28 cellular contexts compared by ENCODE assay signal in genomic region chr17:56667925-56668324, GRCh38.
A peak's percentile ranks its signal among the peaks of the same experiment; 100 is the strongest.
DNase-seq lines count a peak whose midpoint lies in the region; ATAC-seq and TF ChIP-seq lines count a peak whose summit lies in the region.
"Had no signal": no experiment of that assay in that cellular context is flagged by ENCODE, and none has a peak within 500 bp of the region (broad histone marks: within the 10 kb centered on the region; RNA-seq: fewer than 3 reads in every experiment).

No MANE protein-coding gene starts in this region.

- no peak overlapping the region for H3K4me2 ChIP-seq in PC-3 (ENCODE audit: low read length)
- H3K4me2 ChIP-seq: A549; BLaER1; BLaER1 treated with 17β-estradiol and CSF1 and Interleukin-3, amounts not matched to agents 10 nM and 100 nM had no signal

- intact Hi-C loops in PC-3 (cut with micrococcal nuclease): no loop called here

- H3K4me3 ChIP-seq in HEK293 (ENCODE audit: low read depth, low read length) (no peak overlapping the region), PC-3 (ENCODE audit: low read length) (no peak overlapping the region)
- H3K4me3 ChIP-seq: A549; BLaER1; BLaER1 treated with 17β-estradiol and CSF1 and Interleukin-3, amounts not matched to agents 10 nM and 100 nM had no signal

- BruUV-seq in PC-3 (replicated peaks; lab: Mats Ljungman, UMichigan): no TSS peak

- DNase-seq in PC-3 (no peak), NCI-H1105 treated with DMSO at 0.1 percent for 48 hours (lab: John Stamatoyannopoulos, UW) (no peak), 8988T (no peak)
- DNase-seq: ACHN; AML-193; BE2C; C1 segment of cervical spinal cord; Caco-2; Calu3; CD4-positive, alpha-beta memory T cell; CD4-positive, alpha-beta T cell; CD4-positive, CD25-positive, alpha-beta regulatory T cell; CD8-positive, alpha-beta memory T cell; CD8-positive, alpha-beta T cell; COR-L47; DMS 273 treated with DMSO at 0.1 percent for 48 hours; DMS153; DMS53; DMS79; DMS79 treated with DMSO at 0.1 percent for 48 hours; DND-41; EL had no signal

- CTCF ChIA-PET in HEK293 (lab: Yijun Ruan, JAX) (interaction anchor here (0.6 to 0.9 kb wide), 2 partner anchors 10 to 13 kb away, joined by 3 to 4 read pairs; no protein-coding TSS in a partner anchor), PC-3 (lab: Charles Lee) (interaction anchor here (0.6 kb wide), 1 partner anchor 13 kb away, joined by 3 read pairs; no protein-coding TSS in a partner anchor)

- H3K36me3 ChIP-seq in HEK293 (ENCODE audit: control insufficient read depth in 2 of 2, insufficient read depth in 1 of 2, low read length in 2 of 2) (no peaks in the 10 kb centered on the region), PC-3 (ENCODE audit: low read depth, low read length) (no peaks in the 10 kb centered on the region)
- H3K36me3 ChIP-seq: BE2C; BLaER1; BLaER1 treated with 17β-estradiol and CSF1 and Interleukin-3, amounts not matched to agents 10 nM and 100 nM had no signal

- ATAC-seq in PC-3: peak; percentile 46
- ATAC-seq: A549; CD8-positive, alpha-beta T cell had no signal

- no peaks in the 10 kb centered on the region for H3K9me2 ChIP-seq in PC-3 (replicated peaks; ENCODE audit: low read length)

- no peak overlapping the region for H2AFZ ChIP-seq in PC-3 (ENCODE audit: low read length)

- H3K9me3 ChIP-seq in HEK293 (ENCODE audit: control insufficient read depth, insufficient read depth, low read depth, low read length) (no peaks in the 10 kb centered on the region), PC-3 (ENCODE audit: low read length) (no peaks in the 10 kb centered on the region)
- H3K9me3 ChIP-seq: A549, BE2C, Caco-2 had no signal

- no peaks in the 10 kb centered on the region for H3K27me3 ChIP-seq in PC-3 (ENCODE audit: low read length)
- H3K27me3 ChIP-seq: BLaER1; BLaER1 treated with 17β-estradiol and CSF1 and Interleukin-3, amounts not matched to agents 10 nM and 100 nM had no signal

- TF ChIP-seq CTCF in HEK293 (tag by site-specific recombination; IDR thresholded peaks at IDR 0.05) (no peak), PC-3 (conservative IDR thresholded peaks at IDR 0.05; ENCODE audit: low read depth, low read length) (no peak)

- H3F3A ChIP-seq in PC-3 (ENCODE audit: low read length, unreplicated experiment): no peaks in the 10 kb centered on the region

- POLR2A ChIA-PET in HEK293 (lab: Yijun Ruan, JAX): interaction anchor here (0.5 kb wide), 1 partner anchor 179 kb away, joined by 3 read pairs; no protein-coding TSS in a partner anchor
- POLR2A ChIA-PET in PC-3 (lab: Charles Lee; ENCODE audit: unreplicated experiment): interaction anchor here (0.5 to 0.6 kb wide), 2 partner anchors 10 to 18 kb away, joined by 3 to 5 read pairs; no protein-coding TSS in a partner anchor

- H3K4me1 ChIP-seq in HEK293 (ENCODE audit: control insufficient read depth, insufficient read depth, low read length) (no peaks in the 10 kb centered on the region), PC-3 (ENCODE audit: insufficient read depth, low read length) (no peaks in the 10 kb centered on the region)
- H3K4me1 ChIP-seq: A549; BE2C; BLaER1; BLaER1 treated with 17β-estradiol and CSF1 and Interleukin-3, amounts not matched to agents 10 nM and 100 nM; Caco-2 had no signal

- no peak overlapping the region for H3K27ac ChIP-seq in HEK293 (ENCODE audit: extremely low read depth, low read depth, low read length)
- H3K27ac ChIP-seq in PC-3 (ENCODE audit: low read length): no peak overlapping the region
- H3K27ac ChIP-seq: 22Rv1; A549; BLaER1; BLaER1 treated with 17β-estradiol and CSF1 and Interleukin-3, amounts not matched to agents 10 nM and 100 nM; C4-2B had no signal

- H3K9ac ChIP-seq in PC-3 (ENCODE audit: low read length): no peak overlapping the region
- H3K9ac ChIP-seq: BLaER1; BLaER1 treated with 17β-estradiol and CSF1 and Interleukin-3, amounts not matched to agents 10 nM and 100 nM had no signal

- no peaks in the 10 kb centered on the region for H4K20me1 ChIP-seq in PC-3 (ENCODE audit: low read length)
- H4K20me1 ChIP-seq: BLaER1; BLaER1 treated with 17β-estradiol and CSF1 and Interleukin-3, amounts not matched to agents 10 nM and 100 nM had no signal

- no peaks in the 10 kb centered on the region for H3K79me2 ChIP-seq in PC-3 (ENCODE audit: low read length)

TF ChIP-seq in HEK293, 187 proteins besides CTCF, POLR2A, EP300 and RAD21:
- TF ChIP-seq OSR2 (tag by site-specific recombination; IDR thresholded peaks at IDR 0.05): no peak
- no peak for TF ChIP-seq ZNF366 (tag by site-specific recombination; conservative IDR thresholded peaks at IDR 0.05)
- TF ChIP-seq ZNF18 (tag by site-specific recombination; IDR thresholded peaks at IDR 0.05): no peak
- no peak for TF ChIP-seq ZNF692 (tag by site-specific recombination; IDR thresholded peaks at IDR 0.05)
- no peak for TF ChIP-seq ZNF544 (tag by site-specific recombination; IDR thresholded peaks at IDR 0.05)
- no peak for TF ChIP-seq ZNF658 (tag by site-specific recombination; IDR thresholded peaks at IDR 0.05)
- TF ChIP-seq ZNF610 (tag by site-specific recombination; IDR thresholded peaks at IDR 0.05; ENCODE audit: borderline replicate concordance): peak; percentile 97
- no peak for TF ChIP-seq ZNF785 (tag by site-specific recombination; IDR thresholded peaks at IDR 0.05)
- no peak for TF ChIP-seq ZNF701 (tag by site-specific recombination; IDR thresholded peaks at IDR 0.05)
